9 cellular contexts compared by ENCODE assay signal in genomic region chr19:46299004-46299509, GRCh38. TPM values are rescaled to one million over a fixed set of nuclear protein-coding genes. Genes with fewer than 3 reads are reported as not detected.
DNase-seq lines count a peak whose midpoint lies in the region; ATAC-seq, FAIRE-seq and TF ChIP-seq lines count a peak whose summit lies in the region.
"Had no signal": no experiment of that assay in that cellular context is flagged by ENCODE, and none has a peak within 500 bp of the region (broad histone marks: within the 10 kb centered on the region; RNA-seq: fewer than 3 reads in every experiment).

No MANE protein-coding gene starts in this region.

- CTCF ChIA-PET in naive thymus-derived CD4-positive, alpha-beta T cell (lab: Charles Lee): interaction anchor here (0.6 kb wide), 1 partner anchor 97 kb away, joined by 3 read pairs; no protein-coding TSS in a partner anchor

- H3K36me3 Mint-ChIP-seq in naive thymus-derived CD4-positive, alpha-beta T cell: peaks cover 0 to 5% (median 0%) of the 10 kb centered on the region in 5 donors
- no peaks in the 10 kb centered on the region for H3K36me3 Mint-ChIP-seq in activated T-helper 1 cell treated with anti-CD3 and anti-CD28 coated beads, Interleukin-12 subunit alpha, Interleukin-12 subunit beta, Interleukin-2, Interleukin-4 antibody, amounts not matched to agents 30 ng/mL and 10 ng/mL and 1 ng/mL, durations not matched to agents 14 hours and 24 hours and 36 hours (ENCODE audit: low read depth)

- intact Hi-C loops in stomach (cut with DNase I; ENCODE audit: low total_unique reads): no loop called here
- intact Hi-C loops in naive thymus-derived CD4-positive, alpha-beta T cell (cut with micrococcal nuclease): no loop called here
- intact Hi-C loops in activated T-helper 1 cell treated with anti-CD3 and anti-CD28 coated beads, Interleukin-12 subunit alpha, Interleukin-12 subunit beta, Interleukin-2, Interleukin-4 antibody, amounts not matched to agents 30 ng/mL and 10 ng/mL and 1 ng/mL, durations not matched to agents 14 hours and 24 hours and 36 hours (cut with micrococcal nuclease): no loop called here

- peaks cover 0 to 7% (median 0%) of the 10 kb centered on the region in 11 donors for H3K9me3 Mint-ChIP-seq in naive thymus-derived CD4-positive, alpha-beta T cell
- H3K9me3 Mint-ChIP-seq in activated T-helper 1 cell treated with anti-CD3 and anti-CD28 coated beads, Interleukin-12 subunit alpha, Interleukin-12 subunit beta, Interleukin-2, Interleukin-4 antibody, amounts not matched to agents 30 ng/mL and 10 ng/mL and 1 ng/mL, durations not matched to agents 14 hours and 24 hours and 36 hours: no peaks in the 10 kb centered on the region
- H3K9me3 Mint-ChIP-seq: neural crest cell had no signal

- peak overlapping the region; percentile 51 to 59 (median 53) for H3K4me3 ChIP-seq in stomach
- no peak overlapping the region for H3K4me3 ChIP-seq in naive thymus-derived CD4-positive, alpha-beta T cell (ENCODE audit: low read length)

- peaks cover 69 to 80% (median 78%) of the 10 kb centered on the region in 4 donors for H3K4me1 ChIP-seq in stomach
- peaks cover 0 to 3% of the 10 kb centered on the region in 2 donors for H3K4me1 ChIP-seq in naive thymus-derived CD4-positive, alpha-beta T cell (ENCODE audit: control insufficient read depth in 2 of 2, insufficient read depth in 2 of 2, low read length in 2 of 2)

- H3K27me3 ChIP-seq in stomach: peaks cover 0 to 19% (median 0%) of the 10 kb centered on the region in 3 donors
- H3K27me3 ChIP-seq in naive thymus-derived CD4-positive, alpha-beta T cell (ENCODE audit: control insufficient read depth in 2 of 2, insufficient read depth in 2 of 2, low read length in 2 of 2): no peaks in the 10 kb centered on the region

- TF ChIP-seq POLR2A in stomach (IDR thresholded peaks at IDR 0.05): no peak

- no peak for ATAC-seq in naive thymus-derived CD4-positive, alpha-beta T cell

- peaks cover under 1 to 8% (median 5%) of the 10 kb centered on the region in 4 donors for H3K36me3 ChIP-seq in stomach
- H3K36me3 ChIP-seq in naive thymus-derived CD4-positive, alpha-beta T cell (ENCODE audit: control insufficient read depth in 2 of 3, insufficient read depth in 3 of 3, low read length in 3 of 3): no peaks in the 10 kb centered on the region

- H3K4me3 Mint-ChIP-seq in naive thymus-derived CD4-positive, alpha-beta T cell: no peak overlapping the region
- H3K4me3 Mint-ChIP-seq in activated T-helper 1 cell treated with anti-CD3 and anti-CD28 coated beads, Interleukin-12 subunit alpha, Interleukin-12 subunit beta, Interleukin-2, Interleukin-4 antibody, amounts not matched to agents 30 ng/mL and 10 ng/mL and 1 ng/mL, durations not matched to agents 14 hours and 24 hours and 36 hours: no peak overlapping the region

- H3K4me1 Mint-ChIP-seq in naive thymus-derived CD4-positive, alpha-beta T cell: peaks cover 0 to 9% (median 0%) of the 10 kb centered on the region in 7 donors
- H3K4me1 Mint-ChIP-seq in activated T-helper 1 cell treated with anti-CD3 and anti-CD28 coated beads, Interleukin-12 subunit alpha, Interleukin-12 subunit beta, Interleukin-2, Interleukin-4 antibody, amounts not matched to agents 30 ng/mL and 10 ng/mL and 1 ng/mL, durations not matched to agents 14 hours and 24 hours and 36 hours (ENCODE audit: low read depth): no peaks in the 10 kb centered on the region

- no peak for FAIRE-seq in D721Med (lab: Jason Lieb, UNC)

- DNase-seq in ELR (ENCODE audit: low read depth) (peak; percentile 60), NCI-H2196 treated with DMSO at 0.1 percent for 48 hours (lab: John Stamatoyannopoulos, UW; ENCODE audit: unreplicated experiment) (peak; percentile 93), brain pericyte (ENCODE audit: low read depth, low spot score) (peak; percentile 97), iPS-NIHi7 (ENCODE audit: extremely low spot score) (peak; percentile 7), stomach (peak; percentile 99), D721Med (ENCODE audit: insufficient read length, low spot score) (no peak)
- DNase-seq in naive thymus-derived CD4-positive, alpha-beta T cell: no peak
- DNase-seq in activated T-helper 1 cell treated with anti-CD3 and anti-CD28 coated beads, Interleukin-12 subunit alpha, Interleukin-12 subunit beta, Interleukin-2, Interleukin-4 antibody, amounts not matched to agents 30 ng/mL and 10 ng/mL and 1 ng/mL, durations not matched to agents 14 hours and 24 hours and 36 hours (ENCODE audit: low spot score): no peak

- peaks cover 21 to 38% (median 32%) of the 10 kb centered on the region in 5 donors for H3K27me3 Mint-ChIP-seq in naive thymus-derived CD4-positive, alpha-beta T cell
- H3K27me3 Mint-ChIP-seq in activated T-helper 1 cell treated with anti-CD3 and anti-CD28 coated beads, Interleukin-12 subunit alpha, Interleukin-12 subunit beta, Interleukin-2, Interleukin-4 antibody, amounts not matched to agents 30 ng/mL and 10 ng/mL and 1 ng/mL, durations not matched to agents 14 hours and 24 hours and 36 hours (ENCODE audit: insufficient read depth): peaks cover 27% of the 10 kb centered on the region

- WGBS in stomach, 5 donors: 5 to 12% (median 8%) methylated on average over 9 to 11 of the region's 11 CpGs

- H3K9me3 ChIP-seq in stomach: no peaks in the 10 kb centered on the region
- no peaks in the 10 kb centered on the region for H3K9me3 ChIP-seq in naive thymus-derived CD4-positive, alpha-beta T cell (ENCODE audit: control insufficient read depth in 2 of 3, low read length in 3 of 3)

- POLR2A ChIA-PET in naive thymus-derived CD4-positive, alpha-beta T cell (lab: Charles Lee): no interaction called here

- TF ChIP-seq EP300 in stomach (IDR thresholded peaks at IDR 0.05): peak; percentile 69

- H3K27ac ChIP-seq in stomach: peak overlapping the region; percentile 91 to 95 (median 94)
- no peak overlapping the region for H3K27ac ChIP-seq in naive thymus-derived CD4-positive, alpha-beta T cell (ENCODE audit: low read depth, low read length)

- no peak for TF ChIP-seq CTCF in stomach (IDR thresholded peaks at IDR 0.05)
- TF ChIP-seq CTCF in D721Med (IDR thresholded peaks at IDR 0.05; ENCODE audit: insufficient read depth, missing control alignments): no peak

- H3K27ac Mint-ChIP-seq in naive thymus-derived CD4-positive, alpha-beta T cell: no peak overlapping the region
- H3K27ac Mint-ChIP-seq in activated T-helper 1 cell treated with anti-CD3 and anti-CD28 coated beads, Interleukin-12 subunit alpha, Interleukin-12 subunit beta, Interleukin-2, Interleukin-4 antibody, amounts not matched to agents 30 ng/mL and 10 ng/mL and 1 ng/mL, durations not matched to agents 14 hours and 24 hours and 36 hours: no peak overlapping the region

RNA-seq across cellular contexts. Expression of gene HIF3A, which starts 2.2 kb away (rescaled TPM):
- 100 to 1,000 TPM in 4 of 5 donors, 10 to 100 TPM in 1; 83.2 to 235 (median 144) TPM for total RNA-seq in stomach
- polyA plus RNA-seq in stomach: 10 to 100 TPM; 17.6 to 22.0 (median 20.5) TPM
- not detected for total RNA-seq in naive thymus-derived CD4-positive, alpha-beta T cell
- not detected for polyA plus RNA-seq in naive thymus-derived CD4-positive, alpha-beta T cell
- not detected in 2 replicates for total RNA-seq in activated T-helper 1 cell treated with anti-CD3 and anti-CD28 coated beads, Interleukin-12 subunit alpha, Interleukin-12 subunit beta, Interleukin-2, Interleukin-4 antibody, amounts not matched to agents 30 ng/mL and 10 ng/mL and 1 ng/mL, durations not matched to agents 14 hours and 24 hours and 36 hours

RNA-seq across cellular contexts. Expression of gene PPP5C, which starts 47.8 kb away (rescaled TPM):
- 100 to 1,000 TPM in 1 of 5 donors, 10 to 100 TPM in 4; 54.5 to 124 (median 82.0) TPM for total RNA-seq in stomach
- polyA plus RNA-seq in stomach: 10 to 100 TPM; 29.6 to 39.3 (median 35.4) TPM
- total RNA-seq in naive thymus-derived CD4-positive, alpha-beta T cell: 100 to 1,000 TPM in 1 of 5 experiments, 10 to 100 TPM in 4; 41.4 to 107 (median 52.0) TPM
- polyA plus RNA-seq in naive thymus-derived CD4-positive, alpha-beta T cell: 10 to 100 TPM; 17.4 to 34.8 TPM
- 160 and 173 TPM in 2 replicates for total RNA-seq in activated T-helper 1 cell treated with anti-CD3 and anti-CD28 coated beads, Interleukin-12 subunit alpha, Interleukin-12 subunit beta, Interleukin-2, Interleukin-4 antibody, amounts not matched to agents 30 ng/mL and 10 ng/mL and 1 ng/mL, durations not matched to agents 14 hours and 24 hours and 36 hours

Comparison
In these comparisons a context has a peak if more than half of its experiments do, and no peak if none do; other contexts are left out.
1. DNase-seq: peak in ELR (single experiment), NCI-H2196 treated with DMSO at 0.1 percent for 48 hours (single experiment), brain pericyte (single experiment), iPS-NIHi7 (single experiment) and stomach (single experiment); none in naive thymus-derived CD4-positive, alpha-beta T cell (0 of 9), D721Med (single experiment) and activated T-helper 1 cell treated with anti-CD3 and anti-CD28 coated beads, Interleukin-12 subunit alpha, Interleukin-12 subunit beta, Interleukin-2, Interleukin-4 antibody, amounts not matched to agents 30 ng/mL and 10 ng/mL and 1 ng/mL, durations not matched to agents 14 hours and 24 hours and 36 hours (single experiment).
2. RNA of gene HIF3A, which starts 2.2 kb away (total RNA-seq): 83.2 to 235 TPM in stomach; not detected in naive thymus-derived CD4-positive, alpha-beta T cell and not detected in activated T-helper 1 cell treated with anti-CD3 and anti-CD28 coated beads, Interleukin-12 subunit alpha, Interleukin-12 subunit beta, Interleukin-2, Interleukin-4 antibody, amounts not matched to agents 30 ng/mL and 10 ng/mL and 1 ng/mL, durations not matched to agents 14 hours and 24 hours and 36 hours; every median in the first group is over 10 times any median in the second.